Comparison of ENCODE assay signal across 30 cellular contexts in genomic region chr3:30310251-30310954, GRCh38.
DNase-seq lines count a peak whose midpoint lies in the region; ATAC-seq, FAIRE-seq and TF ChIP-seq lines count a peak whose summit lies in the region.
"Had no signal": no experiment of that assay in that cellular context is flagged by ENCODE, and none has a peak within 500 bp of the region (broad histone marks: within the 10 kb centered on the region; RNA-seq: fewer than 3 reads in every experiment).

No MANE protein-coding gene starts in this region.

- POLR2A ChIA-PET in A549 (lab: Yijun Ruan, JAX): no interaction called here
- POLR2A ChIA-PET in activated CD4-positive, alpha-beta memory T cell treated with anti-CD3 and anti-CD28 coated beads, Interleukin-2, amount 10 ng/mL, durations not matched to agents 7 days and 5 days (lab: Charles Lee): no interaction called here

- peak; percentile 80 for FAIRE-seq in A549 (lab: Jason Lieb, UNC)
- peak; percentile 43 for FAIRE-seq in keratinocyte (lab: Jason Lieb, UNC)
- FAIRE-seq: endometrium, GM12892 had no signal

- no peak overlapping the region for H3K27ac Mint-ChIP-seq in activated CD4-positive, alpha-beta memory T cell treated with anti-CD3 and anti-CD28 coated beads, Interleukin-2, amount 10 ng/mL, durations not matched to agents 7 days and 5 days
- H3K27ac Mint-ChIP-seq: activated naive CD4-positive, alpha-beta T cell treated with anti-CD3 and anti-CD28 coated beads, Interleukin-2, amount 50 U/mL, for 72 hours; activated T-helper 2 cell treated with anti-CD3 and anti-CD28 coated beads, Interferon-gamma antibody, Interleukin-2, Interleukin-4, amounts not matched to agents 10 μg/mL and 5 μg/mL and 100 μg/mL, durations not matched to agents 14 hours and 24 hours and 36 hours; CD8-positive, alpha-beta memory T cell; natural killer cell had no signal

- TF ChIP-seq RAD21 in A549 (conservative IDR thresholded peaks at IDR 0.05 in 1 of 2, IDR thresholded peaks at IDR 0.05 in 1 of 2): no peak

- H4K20me1 ChIP-seq in keratinocyte (ENCODE audit: control insufficient read depth, extremely low read depth, insufficient read depth, low read length): no peaks in the 10 kb centered on the region

- H3K4me3 ChIP-seq in A549 (no peak overlapping the region), RWPE2 (ENCODE audit: severe bottlenecking) (no peak overlapping the region), keratinocyte (ENCODE audit: control insufficient read depth in 2 of 3, extremely low read depth in 1 of 3, insufficient read depth in 2 of 3, low read depth in 1 of 3, low read length in 3 of 3) (no peak overlapping the region)
- H3K4me3 ChIP-seq: ascending aorta, Peyer's patch, SJSA1 had no signal

- WGBS in A549 (ENCODE audit: missing lambda C conversion rate): 83% methylated on average over 2 of the region's 2 CpGs

- H3K27me3 ChIP-seq in RWPE2 (ENCODE audit: insufficient read depth, poor library complexity, severe bottlenecking) (no peaks in the 10 kb centered on the region), keratinocyte (ENCODE audit: control insufficient read depth, extremely low read depth, insufficient read depth, low read length) (no peaks in the 10 kb centered on the region)
- H3K27me3 ChIP-seq: ascending aorta, BE2C, Peyer's patch, SJSA1 had no signal

- CTCF ChIA-PET in A549 (lab: Yijun Ruan, JAX): interaction anchor here (0.8 to 1.0 kb wide), 3 partner anchors 8 to 111 kb away, joined by 3 read pairs; no protein-coding TSS in a partner anchor
- CTCF ChIA-PET in activated CD4-positive, alpha-beta memory T cell treated with anti-CD3 and anti-CD28 coated beads, Interleukin-2, amount 10 ng/mL, durations not matched to agents 7 days and 5 days (lab: Charles Lee): no interaction called here

- H3K9ac ChIP-seq in keratinocyte (ENCODE audit: control insufficient read depth, extremely low read depth, insufficient read depth, low read length): no peak overlapping the region

- TF ChIP-seq EP300 in A549 (IDR thresholded peaks at IDR 0.05): no peak

- H3K4me1 Mint-ChIP-seq in activated CD4-positive, alpha-beta memory T cell treated with anti-CD3 and anti-CD28 coated beads, Interleukin-2, amount 10 ng/mL, durations not matched to agents 7 days and 5 days: no peaks in the 10 kb centered on the region
- H3K4me1 Mint-ChIP-seq: CD8-positive, alpha-beta memory T cell; natural killer cell had no signal

- H3K9me3 ChIP-seq in A549: peaks cover 7% of the 10 kb centered on the region; the same call in 1 of the 3 replicates
- H3K9me3 ChIP-seq in RWPE2 (ENCODE audit: severe bottlenecking): no peaks in the 10 kb centered on the region
- no peaks in the 10 kb centered on the region for H3K9me3 ChIP-seq in keratinocyte (ENCODE audit: control insufficient read depth, low read depth, low read length)
- H3K9me3 ChIP-seq: ascending aorta, BE2C, Peyer's patch, SJSA1 had no signal

- no peaks in the 10 kb centered on the region for H3K79me2 ChIP-seq in keratinocyte (ENCODE audit: control insufficient read depth, insufficient read depth, low read length)

- dilution Hi-C loops in keratinocyte (cut with MboI; ENCODE audit: extremely low pct_ligation_motif_present, low sequenced_read_pairs): no loop called here

- no peaks in the 10 kb centered on the region for H3K27me3 Mint-ChIP-seq in activated CD4-positive, alpha-beta memory T cell treated with anti-CD3 and anti-CD28 coated beads, Interleukin-2, amount 10 ng/mL, durations not matched to agents 7 days and 5 days
- H3K27me3 Mint-ChIP-seq: CD8-positive, alpha-beta memory T cell had no signal

- H3K4me3 Mint-ChIP-seq in activated CD4-positive, alpha-beta memory T cell treated with anti-CD3 and anti-CD28 coated beads, Interleukin-2, amount 10 ng/mL, durations not matched to agents 7 days and 5 days: no peak overlapping the region
- H3K4me3 Mint-ChIP-seq: CD8-positive, alpha-beta memory T cell; natural killer cell had no signal

- peaks cover 8% of the 10 kb centered on the region for H3K9me3 Mint-ChIP-seq in activated CD4-positive, alpha-beta memory T cell treated with anti-CD3 and anti-CD28 coated beads, Interleukin-2, amount 10 ng/mL, durations not matched to agents 7 days and 5 days
- H3K9me3 Mint-ChIP-seq: CD8-positive, alpha-beta memory T cell; natural killer cell had no signal

- no peaks in the 10 kb centered on the region for H3K9me1 ChIP-seq in keratinocyte (ENCODE audit: control insufficient read depth, extremely low read depth, insufficient read depth, low read length)

- no peak overlapping the region for H3K4me2 ChIP-seq in A549
- no peak overlapping the region for H3K4me2 ChIP-seq in keratinocyte (ENCODE audit: control insufficient read depth, extremely low read depth, insufficient read depth, low read depth, low read length)

- TF ChIP-seq CTCF in A549 (IDR thresholded peaks at IDR 0.05) (no peak), RWPE2 (IDR thresholded peaks at IDR 0.05; ENCODE audit: poor library complexity, severe bottlenecking) (no peak), keratinocyte (optimal IDR thresholded peaks at IDR 0.05 in 1 of 3, IDR thresholded peaks at IDR 0.05 in 1 of 3, conservative IDR thresholded peaks at IDR 0.05 in 1 of 3; ENCODE audit: extremely low read depth in 1 of 3, insufficient read depth in 2 of 3, low read length in 3 of 3) (no peak)

- H2AFZ ChIP-seq in keratinocyte (ENCODE audit: control insufficient read depth, low read length): peak overlapping the region; percentile 21

- no peak for ATAC-seq in A549
- 0 out of 3 replicates have a peak, but pooled peaks have one; percentile 33 for ATAC-seq in RWPE2 (ENCODE audit: low read depth)
- no peak for ATAC-seq in HG02973 (IDR thresholded peaks at IDR 0.05; ENCODE audit: unreplicated experiment)
- no peak for ATAC-seq in HG02840 (IDR thresholded peaks at IDR 0.05; ENCODE audit: low FRiP score, unreplicated experiment)
- ATAC-seq: activated naive CD4-positive, alpha-beta T cell treated with anti-CD3 and anti-CD28 coated beads, Interleukin-2, amount 50 U/mL, for 72 hours; natural killer cell had no signal

- H3K4me1 ChIP-seq in A549 (no peaks in the 10 kb centered on the region), RWPE2 (ENCODE audit: insufficient read depth, poor library complexity, severe bottlenecking) (peaks cover 24% of the 10 kb centered on the region), keratinocyte (ENCODE audit: control insufficient read depth, extremely low read depth, insufficient read depth, low read length) (peaks cover 4% of the 10 kb centered on the region)
- H3K4me1 ChIP-seq: BE2C, Peyer's patch, SJSA1 had no signal

- no peak for TF ChIP-seq POLR2A in A549 (IDR thresholded peaks at IDR 0.05; ENCODE audit: low read length)

- DNase-seq in A549 (ENCODE audit: low read depth in 1 of 2, low spot score in 1 of 2) (no peak), RWPE2 (ENCODE audit: low spot score) (no peak), fibroblast of gingiva (ENCODE audit: low read depth) (peak; percentile 46), keratinocyte (ENCODE audit: low read depth, low spot score) (no peak), A172 (ENCODE audit: low spot score) (no peak)
- DNase-seq in activated CD4-positive, alpha-beta memory T cell treated with anti-CD3 and anti-CD28 coated beads, Interleukin-2, amount 10 ng/mL, durations not matched to agents 7 days and 5 days: no peak
- DNase-seq: ACHN; activated CD4-positive, alpha-beta T cell treated with anti-CD3 and anti-CD28 coated beads, Interleukin-2, amount 50 U/mL, for 48 hours; activated CD8-positive, alpha-beta memory T cell treated with anti-CD3 and anti-CD28 coated beads, Interleukin-2, amount 50 U/mL, for 48 hours; BE2C; CD8-positive, alpha-beta memory T cell; DMS 273 treated with DMSO at 0.1 percent for 48 hours; GOT3; head of caudate nucleus; natural killer cell; NCI-H1105; NCI-H1930; NCI-H526 treated with DMSO at 0.1 percent for 48 hours; Peyer's patch; stimulated activated CD4-positive, alpha-beta T cell treated with anti-CD3 and anti-CD28 coated beads, Interleukin-12 subunit alpha, Interleukin-12 subunit beta, amount 100 ng/mL, for 4 hours; stimulated activated CD4-positive, alpha-beta T cell treated with anti-CD3 and anti-CD28 coated beads, Interleukin-4, amount 100 ng/mL, for 1 hour; trophoblast cell had no signal

- no peaks in the 10 kb centered on the region for H3K36me3 Mint-ChIP-seq in activated CD4-positive, alpha-beta memory T cell treated with anti-CD3 and anti-CD28 coated beads, Interleukin-2, amount 10 ng/mL, durations not matched to agents 7 days and 5 days (ENCODE audit: low read depth)
- H3K36me3 Mint-ChIP-seq: natural killer cell had no signal

- no peaks in the 10 kb centered on the region for H3K36me3 ChIP-seq in RWPE2 (ENCODE audit: low read depth)
- H3K36me3 ChIP-seq in keratinocyte (ENCODE audit: control insufficient read depth in 2 of 2, extremely low read depth in 1 of 2, insufficient read depth in 2 of 2, low read length in 2 of 2): no peaks in the 10 kb centered on the region
- H3K36me3 ChIP-seq: ascending aorta, BE2C, Peyer's patch, SJSA1 had no signal

- H3K27ac ChIP-seq in A549: peak overlapping the region in 1 of 2 experiments; percentile 37; a peak in 2 of 6 replicates
- peak overlapping the region; percentile 8 for H3K27ac ChIP-seq in RWPE2 (ENCODE audit: poor library complexity, severe bottlenecking)
- no peak overlapping the region for H3K27ac ChIP-seq in keratinocyte (ENCODE audit: control insufficient read depth, insufficient read depth, low read length)
- H3K27ac ChIP-seq: ascending aorta, Peyer's patch, SJSA1 had no signal

TF ChIP-seq in A549, 52 proteins besides CTCF, POLR2A, EP300 and RAD21:
- TF ChIP-seq MAX (IDR thresholded peaks at IDR 0.05) (no peak), MAFK (IDR thresholded peaks at IDR 0.05; ENCODE audit: partially characterized antibody) (no peak), ZFP36 (IDR thresholded peaks at IDR 0.05; ENCODE audit: borderline replicate concordance, partially characterized antibody) (no peak), ESRRA (IDR thresholded peaks at IDR 0.05; ENCODE audit: borderline replicate concordance, low read length) (no peak)
